Comparison of ENCODE assay signal across 8 cellular contexts in genomic region chr3:190424478-190425439, GRCh38. TPM values are rescaled to one million over a fixed set of nuclear protein-coding genes. Genes with fewer than 3 reads are reported as not detected.
DNase-seq lines count a peak whose midpoint lies in the region; ATAC-seq and TF ChIP-seq lines count a peak whose summit lies in the region.

No MANE protein-coding gene starts in this region.

- intact Hi-C loops in ovary (cut with DNase I) (loop anchor here in 1 of 4 donors (10.0 kb wide), 1 partner anchor 460 kb away; no protein-coding TSS in a partner anchor), natural killer cell (cut with micrococcal nuclease) (no loop called here)

- H3K4me1 ChIP-seq in ovary (ENCODE audit: insufficient read depth) = no peaks in the 10 kb centered on the region

- no peak for TF ChIP-seq POLR2A in ovary (IDR thresholded peaks at IDR 0.05)

- H3K4me3 Mint-ChIP-seq in activated T-cell treated with anti-CD3 and anti-CD28 coated beads, Interleukin-2, amount 50 U/mL, for 24 hours = no peak overlapping the region
- H3K4me3 Mint-ChIP-seq in natural killer cell = no peak overlapping the region

- DNase-seq in DMS153 treated with DMSO at 0.1 percent for 48 hours (lab: John Stamatoyannopoulos, UW; ENCODE audit: unreplicated experiment) (peak; percentile 72), NOMO-1 (lab: John Stamatoyannopoulos, UW; ENCODE audit: unreplicated experiment in 2 of 2) (peak; percentile 57 to 76), fibroblast of the aortic adventitia (ENCODE audit: low read depth) (peak; percentile 85), ovary (peak; percentile 41 to 75 (median 64)), natural killer cell (no peak)
- DNase-seq in activated T-cell treated with anti-CD3 and anti-CD28 coated beads, Interleukin-2, amount 50 U/mL, for 24 hours = peak; percentile 49

- ATAC-seq in GM21381 (IDR thresholded peaks at IDR 0.05; ENCODE audit: unreplicated experiment) (peak; percentile 56), HG03575 (IDR thresholded peaks at IDR 0.05; ENCODE audit: extremely low read depth, insufficient number of reproducible peaks, low FRiP score, unreplicated experiment) (peak; percentile 57), natural killer cell (no peak)

- no peaks in the 10 kb centered on the region for H3K9me3 Mint-ChIP-seq in activated T-cell treated with anti-CD3 and anti-CD28 coated beads, Interleukin-2, amount 50 U/mL, for 24 hours
- no peaks in the 10 kb centered on the region for H3K9me3 Mint-ChIP-seq in natural killer cell

- no peaks in the 10 kb centered on the region for H3K27me3 Mint-ChIP-seq in activated T-cell treated with anti-CD3 and anti-CD28 coated beads, Interleukin-2, amount 50 U/mL, for 24 hours
- H3K27me3 Mint-ChIP-seq in natural killer cell (ENCODE audit: low read depth in 2 of 2) = no peaks in the 10 kb centered on the region

- H3K4me1 Mint-ChIP-seq in activated T-cell treated with anti-CD3 and anti-CD28 coated beads, Interleukin-2, amount 50 U/mL, for 24 hours (ENCODE audit: low read depth) = peaks cover 6% of the 10 kb centered on the region
- no peaks in the 10 kb centered on the region for H3K4me1 Mint-ChIP-seq in natural killer cell

- H3K27ac ChIP-seq in ovary = no peak overlapping the region

- no peak overlapping the region for H3K4me3 ChIP-seq in fibroblast of the aortic adventitia (ENCODE audit: low read depth, low read length)
- H3K4me3 ChIP-seq in ovary = no peak overlapping the region

- no peaks in the 10 kb centered on the region for H3K36me3 Mint-ChIP-seq in activated T-cell treated with anti-CD3 and anti-CD28 coated beads, Interleukin-2, amount 50 U/mL, for 24 hours (ENCODE audit: low read depth)
- no peaks in the 10 kb centered on the region for H3K36me3 Mint-ChIP-seq in natural killer cell

- H3K27ac Mint-ChIP-seq in activated T-cell treated with anti-CD3 and anti-CD28 coated beads, Interleukin-2, amount 50 U/mL, for 24 hours = peak overlapping the region; percentile 67
- H3K27ac Mint-ChIP-seq in natural killer cell = no peak overlapping the region

- TF ChIP-seq EP300 in ovary (IDR thresholded peaks at IDR 0.05) = no peak

- H3K9me3 ChIP-seq in ovary = no peaks in the 10 kb centered on the region

- H3K36me3 ChIP-seq in ovary = no peaks in the 10 kb centered on the region

- no peaks in the 10 kb centered on the region for H3K27me3 ChIP-seq in ovary

- 21 to 36% (median 24%) methylated on average over 16 of the region's 16 CpGs for WGBS in ovary, 3 donors

- TF ChIP-seq CTCF in fibroblast of the aortic adventitia (IDR thresholded peaks at IDR 0.05; ENCODE audit: insufficient read depth, low read length) = peak; percentile 69
- peak; percentile 23 to 73 (median 44) for TF ChIP-seq CTCF in ovary (IDR thresholded peaks at IDR 0.05)
- no peak for TF ChIP-seq CTCF in natural killer cell (IDR thresholded peaks at IDR 0.05)

RNA-seq across cellular contexts. Expression of gene TMEM207, which starts 24.9 kb away (rescaled TPM):
- total RNA-seq in fibroblast of the aortic adventitia (ENCODE audit: low replicate concordance) (not detected in 2 replicates), ovary (not detected), natural killer cell (not detected)
- polyA plus RNA-seq in ovary = not detected

RNA-seq across cellular contexts. Expression of gene CLDN16, which starts 36.8 kb away (rescaled TPM):
- total RNA-seq in fibroblast of the aortic adventitia (ENCODE audit: low replicate concordance) = 0.09 TPM in 1 of 2 replicates, not detected in the other
- total RNA-seq in ovary = 1 to 10 TPM in 1 of 7 donors, under 1 TPM in 4, not detected in 2; 0.12 to 5.2 (median 0.28) TPM
- polyA plus RNA-seq in ovary = under 1 TPM; 0.06 to 0.08 TPM
- total RNA-seq in natural killer cell = not detected

Comparison
In these comparisons a context has a peak if more than half of its experiments do, and no peak if none do; other contexts are left out.
1. ATAC-seq: peak in GM21381 (single experiment) and HG03575 (single experiment); none in natural killer cell (0 of 3).